In the genomic region with DNA sequence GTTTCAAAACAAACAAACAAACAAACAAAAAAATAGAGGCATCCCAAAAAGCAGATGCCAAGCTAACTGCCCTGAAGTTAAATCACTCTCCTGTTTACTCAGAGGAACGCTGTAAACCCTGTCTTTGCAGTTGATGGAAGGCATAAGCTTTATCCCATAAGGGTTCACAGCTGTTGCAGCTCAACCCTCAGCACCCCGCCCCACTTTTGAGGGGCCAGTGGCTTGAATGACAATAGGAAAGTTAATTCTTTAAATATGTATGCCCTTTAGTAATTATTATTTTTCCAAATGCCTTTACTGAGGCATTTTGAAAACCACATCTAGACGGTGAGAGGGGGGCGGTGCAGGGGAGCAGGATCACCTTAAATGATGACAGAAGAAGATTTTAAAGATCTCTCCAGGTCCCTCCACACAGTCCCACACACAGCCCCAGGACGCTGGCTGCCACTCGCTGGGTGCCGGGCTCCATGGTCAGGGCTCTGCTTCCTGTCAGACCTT, we compare ENCODE assay signal across 15 cellular contexts.
DNase-seq lines count a peak whose midpoint lies in the region; ATAC-seq, FAIRE-seq and TF ChIP-seq lines count a peak whose summit lies in the region.
"Had no signal": no experiment of that assay in that cellular context is flagged by ENCODE, and none has a peak within 500 bp of the region (broad histone marks: within the 10 kb centered on the region; RNA-seq: fewer than 3 reads in every experiment).

No MANE protein-coding gene starts in this region.

- H3K4me1 ChIP-seq in H1 (replicated peaks in 1 of 4; ENCODE audit: control insufficient read depth in 3 of 4, insufficient read depth in 4 of 4, low read length in 3 of 4) = peaks cover 0 to 3% (median under 1%) of the 10 kb centered on the region in 4 experiments; a peak in 2 of 7 replicates

- TF ChIP-seq POLR2A in H1 (IDR thresholded peaks at IDR 0.05; ENCODE audit: control extremely low read depth in 1 of 2, low read depth in 2 of 2, low read length in 2 of 2) = no peak

- H3K56ac ChIP-seq in H1 (replicated peaks; ENCODE audit: insufficient read length, low read depth, low read length) = no peak overlapping the region

- H4K91ac ChIP-seq in H1 (replicated peaks; ENCODE audit: insufficient read length, low read length) = no peak overlapping the region

- no peak overlapping the region for H2BK12ac ChIP-seq in H1 (ENCODE audit: low read depth, low read length)

- WGBS in H1 (ENCODE audit: extremely low coverage in 1 of 2, insufficient coverage in 1 of 2, insufficient read length in 1 of 2, insufficient replicate concordance in 2 of 2, low coverage in 1 of 2, low lambda C conversion rate in 2 of 2, missing lambda C conversion rate in 1 of 2), 2 experiments = 87% methylated on average over 7 of the region's 7 CpGs; no CpG with 5 or more reads in 1 of the 2 experiments

- no peak overlapping the region for H3K4me2 ChIP-seq in H1 (ENCODE audit: insufficient read depth in 1 of 2, low read depth in 2 of 2, low read length in 2 of 2)

- no peak overlapping the region for H2BK20ac ChIP-seq in H1 (ENCODE audit: low read length)

- no peaks in the 10 kb centered on the region for H3K23me2 ChIP-seq in H1 (ENCODE audit: low read depth, low read length)

- POLR2A ChIA-PET in H1 (lab: Charles Lee; ENCODE audit: partially characterized antibody) = no interaction called here

- H2AK5ac ChIP-seq in H1 (ENCODE audit: low read depth, low read length) = no peak overlapping the region

- H3K9me3 ChIP-seq in WERI-Rb-1 (ENCODE audit: severe bottlenecking) (no peaks in the 10 kb centered on the region), H1 (ENCODE audit: insufficient read depth in 2 of 2, low read depth in 1 of 2, low read length in 1 of 2) (no peaks in the 10 kb centered on the region)

- H3K27me3 ChIP-seq in WERI-Rb-1 (ENCODE audit: insufficient read depth, low read depth, severe bottlenecking) (no peaks in the 10 kb centered on the region), H1 (replicated peaks in 1 of 4; ENCODE audit: control insufficient read depth in 3 of 4, extremely low read depth in 1 of 4, insufficient read depth in 3 of 4, low read length in 3 of 4) (no peaks in the 10 kb centered on the region; a peak in 1 of 7 replicates)

- H3K79me1 ChIP-seq in H1 (ENCODE audit: low read depth, low read length) = no peaks in the 10 kb centered on the region

- H4K20me1 ChIP-seq in H1 (replicated peaks in 1 of 2; ENCODE audit: control insufficient read depth in 1 of 2, insufficient read depth in 2 of 2, low read length in 2 of 2) = no peaks in the 10 kb centered on the region

- no peak overlapping the region for H3K9ac ChIP-seq in H1 (replicated peaks in 1 of 4; ENCODE audit: extremely low read depth in 1 of 4, low read depth in 3 of 4, low read length in 3 of 4)

- H2BK5ac ChIP-seq in H1 (ENCODE audit: low read depth, low read length) = no peak overlapping the region

- ATAC-seq in GM18873 (IDR thresholded peaks at IDR 0.05; ENCODE audit: low FRiP score, unreplicated experiment) = no peak
- ATAC-seq: GM12878, HCT116 had no signal

- H2BK120ac ChIP-seq in H1 (replicated peaks; ENCODE audit: low read depth, low read length) = no peak overlapping the region

- H2BK15ac ChIP-seq in H1 (ENCODE audit: low read length) = no peak overlapping the region

- H4K8ac ChIP-seq in H1 (ENCODE audit: extremely low read depth, insufficient read depth, low read length) = no peak overlapping the region

- no peaks in the 10 kb centered on the region for H3K36me3 ChIP-seq in WERI-Rb-1
- no peaks in the 10 kb centered on the region for H3K36me3 ChIP-seq in H1 (ENCODE audit: control insufficient read depth in 2 of 4, insufficient read depth in 4 of 4, low read length in 3 of 4)

- no peak overlapping the region for H3K4ac ChIP-seq in H1 (replicated peaks; ENCODE audit: insufficient read length, low read depth, low read length)

- H3K27ac ChIP-seq in WERI-Rb-1 (no peak overlapping the region), H1 (ENCODE audit: low read depth, low read length) (no peak overlapping the region)

- no peaks in the 10 kb centered on the region for H3K79me2 ChIP-seq in H1 (ENCODE audit: control insufficient read depth in 1 of 2, insufficient read depth in 2 of 2, low read length in 2 of 2)

- DNase-seq in WERI-Rb-1 (peak; percentile 10), H1 (ENCODE audit: low read depth in 1 of 2, low spot score in 2 of 2) (no peak), mesenteric fat pad (ENCODE audit: low spot score) (peak; percentile 53), activated T-cell treated with anti-CD3 and anti-CD28 coated beads for 4 hours (no peak), DMS79 (lab: John Stamatoyannopoulos, UW) (no peak)
- DNase-seq: Calu3; CD4-positive, alpha-beta memory T cell; COR-L47; DMS53; DND-41; H9 had no signal

- FAIRE-seq in H1 (lab: Jason Lieb, UNC) = no peak
- FAIRE-seq: G401.6, GM12878 had no signal

- no peak overlapping the region for H4K5ac ChIP-seq in H1 (ENCODE audit: insufficient read length, low read depth, low read length)

- H3K4me3 ChIP-seq in WERI-Rb-1 (ENCODE audit: low read depth, low read length) (no peak overlapping the region), H1 (ENCODE audit: extremely low read depth in 1 of 4, insufficient read depth in 2 of 4, low read depth in 3 of 4, low read length in 4 of 4) (no peak overlapping the region)
- H3K4me3 ChIP-seq: GM12878 had no signal

- no peak for TF ChIP-seq RAD21 in H1 (IDR thresholded peaks at IDR 0.05 in 1 of 2, conservative IDR thresholded peaks at IDR 0.05 in 1 of 2; ENCODE audit: low read depth in 2 of 2, low read length in 2 of 2)

- H2AFZ ChIP-seq in H1 (ENCODE audit: low read length) = peak overlapping the region; percentile 40; the same call in 1 of the 2 replicates

- no peak for TF ChIP-seq EP300 in H1 (IDR thresholded peaks at IDR 0.05; ENCODE audit: borderline replicate concordance in 1 of 2, low read depth in 2 of 2, low read length in 2 of 2)

- no peak overlapping the region for H3K14ac ChIP-seq in H1 (ENCODE audit: insufficient read length)

- H3K23ac ChIP-seq in H1 (ENCODE audit: insufficient read length) = no peak overlapping the region

- CTCF ChIA-PET in H1 (lab: Charles Lee; ENCODE audit: partially characterized antibody) = interaction anchor here (0.5 to 1.4 kb wide), 3 partner anchors 10 to 334 kb away, joined by 3 read pairs; no protein-coding TSS in a partner anchor

- H3K18ac ChIP-seq in H1 (ENCODE audit: extremely low read depth, low read length) = no peak overlapping the region

- TF ChIP-seq CTCF in WERI-Rb-1 (IDR thresholded peaks at IDR 0.05; ENCODE audit: low read depth, low read length) = no peak
- no peak for TF ChIP-seq CTCF in H1 (IDR thresholded peaks at IDR 0.05; ENCODE audit: control extremely low read depth in 1 of 3, insufficient read depth in 1 of 3, low read depth in 1 of 3, low read length in 3 of 3)

TF ChIP-seq in H1, 55 proteins besides CTCF, POLR2A, EP300 and RAD21:
- TF ChIP-seq JUND (IDR thresholded peaks at IDR 0.05; ENCODE audit: low read length) (no peak), CBX5 (IDR thresholded peaks at IDR 0.05; ENCODE audit: low read depth, low read length) (no peak), CHD2 (IDR thresholded peaks at IDR 0.05; ENCODE audit: low read length) (no peak), RFX5 (IDR thresholded peaks at IDR 0.05; ENCODE audit: borderline replicate concordance, low read depth, low read length) (no peak), SP2 (IDR thresholded peaks at IDR 0.05; ENCODE audit: low read length) (no peak), JUN (IDR thresholded peaks at IDR 0.05; ENCODE audit: low read depth, low read length) (no peak), MAFK (IDR thresholded peaks at IDR 0.05; ENCODE audit: low read depth, low read length) (no peak), CHD1 (IDR thresholded peaks at IDR 0.05; ENCODE audit: low read depth, low read length) (no peak), FOSL1 (IDR thresholded peaks at IDR 0.05; ENCODE audit: insufficient read depth, low read depth, low read length) (no peak), BACH1 (IDR thresholded peaks at IDR 0.05; ENCODE audit: low read length) (no peak), CTBP2 (IDR thresholded peaks at IDR 0.05; ENCODE audit: borderline replicate concordance, insufficient read depth, insufficient read length, low read length) (no peak), SP1 (IDR thresholded peaks at IDR 0.05; ENCODE audit: low read depth, low read length) (no peak), POLR2AphosphoS5 (IDR thresholded peaks at IDR 0.05; ENCODE audit: low read depth, low read length) (no peak), KDM4A (IDR thresholded peaks at IDR 0.05; ENCODE audit: low read depth, low read length, severe bottlenecking) (no peak), GTF2F1 (IDR thresholded peaks at IDR 0.05; ENCODE audit: borderline replicate concordance, low read depth, low read length) (no peak), SIX5 (IDR thresholded peaks at IDR 0.05; ENCODE audit: low read depth, low read length) (no peak), NANOG (IDR thresholded peaks at IDR 0.05; ENCODE audit: insufficient read depth, low read depth, low read length, poor library complexity, severe bottlenecking) (no peak), KDM1A (IDR thresholded peaks at IDR 0.05; ENCODE audit: borderline replicate concordance, low read length) (no peak)

Comparison
In these comparisons a context has a peak if more than half of its experiments do, and no peak if none do; other contexts are left out.
1. DNase-seq: peak in WERI-Rb-1 (single experiment) and mesenteric fat pad (single experiment); none in H1 (0 of 2), activated T-cell treated with anti-CD3 and anti-CD28 coated beads for 4 hours (single experiment) and DMS79 (single experiment).